ENCODE assay signal across 1 cellular context in genomic region chr2:20224191-20224715, GRCh38.
A peak's percentile ranks its signal among the peaks of the same experiment; 100 is the strongest.
TF ChIP-seq lines count a peak whose summit lies in the region.

No MANE protein-coding gene starts in this region.

TF ChIP-seq in HepG2, 621 proteins besides CTCF, POLR2A, EP300 and RAD21 (continued from another document and continues in another):
- 0 out of 2 replicates have a peak, but pooled peaks have one; percentile 16 for TF ChIP-seq ZNF609 (CRISPR knock-in tag; IDR thresholded peaks at IDR 0.05; ENCODE audit: borderline replicate concordance)
- TF ChIP-seq EHMT2 (IDR thresholded peaks at IDR 0.05; ENCODE audit: borderline replicate concordance, low read depth, low read length) = no peak
- no peak for TF ChIP-seq ZNF589 (CRISPR knock-in tag; conservative IDR thresholded peaks at IDR 0.05)
- TF ChIP-seq ZBTB33 (CRISPR knock-in tag; IDR thresholded peaks at IDR 0.05) = no peak
- TF ChIP-seq ZNF652 (CRISPR knock-in tag; IDR thresholded peaks at IDR 0.05; ENCODE audit: borderline replicate concordance, low read depth) = no peak
- TF ChIP-seq MXD3 (CRISPR knock-in tag; IDR thresholded peaks at IDR 0.05) = peak; percentile 91; the same call in 1 of the 2 replicates
- TF ChIP-seq RFXAP (CRISPR knock-in tag; IDR thresholded peaks at IDR 0.05; ENCODE audit: borderline replicate concordance) = 0 out of 2 replicates have a peak, but pooled peaks have one; percentile 37
- no peak for TF ChIP-seq ZNF724P (CRISPR knock-in tag; IDR thresholded peaks at IDR 0.05; ENCODE audit: borderline replicate concordance)
- TF ChIP-seq HIVEP1 (CRISPR knock-in tag; IDR thresholded peaks at IDR 0.05) = no peak
- TF ChIP-seq ARHGAP35 (CRISPR knock-in tag; IDR thresholded peaks at IDR 0.05; ENCODE audit: borderline replicate concordance) = peak; percentile 78; the same call in 1 of the 2 replicates
- no peak for TF ChIP-seq REPIN1 (CRISPR knock-in tag; IDR thresholded peaks at IDR 0.05; ENCODE audit: borderline replicate concordance, low read depth)
- no peak for TF ChIP-seq ZNF776 (CRISPR knock-in tag; IDR thresholded peaks at IDR 0.05)
- peak; percentile 16; the same call in 1 of the 2 replicates for TF ChIP-seq HDAC1 (CRISPR knock-in tag; IDR thresholded peaks at IDR 0.05)
- TF ChIP-seq RBFOX2 (IDR thresholded peaks at IDR 0.05; ENCODE audit: low read depth, low read length) = peak; percentile 62
- TF ChIP-seq ZNF414 (CRISPR knock-in tag; IDR thresholded peaks at IDR 0.05) = 0 out of 2 replicates have a peak, but pooled peaks have one; percentile 0
- TF ChIP-seq ZNF33B (CRISPR knock-in tag; IDR thresholded peaks at IDR 0.05) = 0 out of 2 replicates have a peak, but pooled peaks have one; percentile 6
- no peak for TF ChIP-seq MIER2 (CRISPR knock-in tag; IDR thresholded peaks at IDR 0.05)
- TF ChIP-seq ZSCAN9 (CRISPR knock-in tag; IDR thresholded peaks at IDR 0.05; ENCODE audit: borderline replicate concordance) = peak; percentile 67; the same call in 1 of the 2 replicates
- no peak for TF ChIP-seq MAF1 (CRISPR knock-in tag; IDR thresholded peaks at IDR 0.05; ENCODE audit: borderline replicate concordance)
- no peak for TF ChIP-seq ZNF530 (CRISPR knock-in tag; IDR thresholded peaks at IDR 0.05; ENCODE audit: low read depth)
- no peak for TF ChIP-seq PITX1 (CRISPR knock-in tag; IDR thresholded peaks at IDR 0.05)
- TF ChIP-seq ZNF256 (CRISPR knock-in tag; conservative IDR thresholded peaks at IDR 0.05) = no peak
- no peak for TF ChIP-seq MED1 (CRISPR knock-in tag; IDR thresholded peaks at IDR 0.05)
- no peak for TF ChIP-seq PAF1 (CRISPR knock-in tag; IDR thresholded peaks at IDR 0.05)
- TF ChIP-seq PATZ1 (CRISPR knock-in tag; IDR thresholded peaks at IDR 0.05) = peak; percentile 42
- no peak for TF ChIP-seq ZNF30 (CRISPR knock-in tag; IDR thresholded peaks at IDR 0.05)
- TF ChIP-seq MEIS1 (CRISPR knock-in tag; IDR thresholded peaks at IDR 0.05; ENCODE audit: borderline replicate concordance) = 0 out of 2 replicates have a peak, but pooled peaks have one; percentile 23
- TF ChIP-seq ZNF639 (CRISPR knock-in tag; conservative IDR thresholded peaks at IDR 0.05) = peak; percentile 41; the same call in 1 of the 2 replicates
- TF ChIP-seq ARNT2 (CRISPR knock-in tag; IDR thresholded peaks at IDR 0.05; ENCODE audit: low read depth) = 0 out of 2 replicates have a peak, but pooled peaks have one; percentile 33
- peak; percentile 36 for TF ChIP-seq HNRNPK (IDR thresholded peaks at IDR 0.05; ENCODE audit: low read depth, low read length, poor library complexity, severe bottlenecking)
- no peak for TF ChIP-seq MATR3 (CRISPR knock-in tag; IDR thresholded peaks at IDR 0.05)
- TF ChIP-seq XBP1 (CRISPR knock-in tag; IDR thresholded peaks at IDR 0.05) = no peak
- no peak for TF ChIP-seq ZNF546 (CRISPR knock-in tag; conservative IDR thresholded peaks at IDR 0.05)
- TF ChIP-seq SALL1 (CRISPR knock-in tag; IDR thresholded peaks at IDR 0.05) = peak; percentile 62; the same call in 1 of the 2 replicates
- 0 out of 2 replicates have a peak, but pooled peaks have one; percentile 31 for TF ChIP-seq ZNF558 (CRISPR knock-in tag; IDR thresholded peaks at IDR 0.05; ENCODE audit: borderline replicate concordance)
- TF ChIP-seq ZNF503 (CRISPR knock-in tag; IDR thresholded peaks at IDR 0.05) = no peak
- peak; percentile 53 for TF ChIP-seq ETV6 (CRISPR knock-in tag; conservative IDR thresholded peaks at IDR 0.05)
- peak; percentile 44 for TF ChIP-seq TAF15 (IDR thresholded peaks at IDR 0.05; ENCODE audit: low read depth, low read length, poor library complexity, severe bottlenecking)
- TF ChIP-seq NFAT5 (CRISPR knock-in tag; IDR thresholded peaks at IDR 0.05) = no peak
- TF ChIP-seq HNF4G (IDR thresholded peaks at IDR 0.05; ENCODE audit: borderline replicate concordance, low read depth, low read length) = 0 out of 2 replicates have a peak, but pooled peaks have one; percentile 11
- no peak for TF ChIP-seq HNF4G (CRISPR knock-in tag; IDR thresholded peaks at IDR 0.05; ENCODE audit: borderline replicate concordance, low read depth)
- no peak for TF ChIP-seq ZSCAN20 (CRISPR knock-in tag; IDR thresholded peaks at IDR 0.05; ENCODE audit: borderline replicate concordance)
